7 cellular contexts compared by ENCODE assay signal in the genomic region with DNA sequence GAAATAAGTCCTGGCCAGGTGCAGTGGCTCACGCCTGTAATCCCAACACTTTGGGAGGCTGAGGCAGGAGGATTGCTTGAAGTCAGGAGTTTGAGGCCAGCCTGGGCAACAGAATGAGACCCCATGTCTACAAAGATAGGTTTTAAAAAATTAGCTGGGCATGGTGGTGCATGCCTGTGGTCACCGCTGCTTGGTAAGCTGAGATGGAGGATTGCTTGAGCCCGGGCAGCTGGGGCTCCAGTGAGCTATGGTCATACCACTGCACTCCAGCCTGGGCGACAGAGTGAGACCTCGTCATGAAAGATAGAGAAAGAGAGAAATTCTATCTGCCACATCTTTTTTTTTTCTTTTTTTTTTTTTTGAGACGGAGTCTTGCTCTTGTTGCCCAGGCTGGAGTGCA.
A peak's percentile ranks its signal among the peaks of the same experiment; 100 is the strongest.
DNase-seq lines count a peak whose midpoint lies in the region; ATAC-seq and TF ChIP-seq lines count a peak whose summit lies in the region.
"Not testable (repeated sequence)": the region's sequence is repeated elsewhere in the genome, so short reads cannot be mapped to it uniquely, and the experiment has no call there.

No MANE protein-coding gene starts in this region.

- WGBS in esophagus squamous epithelium, 2 donors, result 94 to 95% methylated on average over 5 to 6 of the region's 6 CpGs
- WGBS in psoas muscle, 3 donors, result 49 to 90% (median 80%) methylated on average over 5 to 6 of the region's 6 CpGs
- 90% methylated on average over 6 of the region's 6 CpGs for WGBS in suprapubic skin

- not testable (repeated sequence) for TF ChIP-seq CTCF in VCaP (conservative IDR thresholded peaks at IDR 0.05); esophagus squamous epithelium (IDR thresholded peaks at IDR 0.05); psoas muscle (IDR thresholded peaks at IDR 0.05); suprapubic skin (IDR thresholded peaks at IDR 0.05); upper lobe of right lung (IDR thresholded peaks at IDR 0.05)

- H3K27me3 ChIP-seq in esophagus squamous epithelium; muscle layer of duodenum (ENCODE audit: low read depth, low read length); psoas muscle (ENCODE audit: insufficient read depth in 3 of 3, low read length in 2 of 3); suprapubic skin; upper lobe of right lung: not testable (repeated sequence)

- H3K4me3 ChIP-seq in esophagus squamous epithelium; muscle layer of duodenum (ENCODE audit: low read depth in 1 of 2, low read length in 2 of 2); psoas muscle; suprapubic skin; upper lobe of right lung: not testable (repeated sequence)

- H3K27ac ChIP-seq in VCaP (peak overlapping the region; percentile 75; the same call in 1 of the 2 replicates), esophagus squamous epithelium (peak overlapping the region in 3 of 4 donors; percentile 11 to 77 (median 64)), muscle layer of duodenum (ENCODE audit: low read length) (peak overlapping the region; percentile 54), psoas muscle (peak overlapping the region; percentile 91), suprapubic skin (peak overlapping the region; percentile 22), upper lobe of right lung (peak overlapping the region; percentile 36)

- intact Hi-C loops in esophagus squamous epithelium (cut with DNase I); psoas muscle (cut with DNase I); upper lobe of right lung (cut with DNase I): not testable (repeated sequence)

- TF ChIP-seq POLR2A in esophagus squamous epithelium (IDR thresholded peaks at IDR 0.05); suprapubic skin (IDR thresholded peaks at IDR 0.05): not testable (repeated sequence)

- H3K36me3 ChIP-seq in esophagus squamous epithelium; muscle layer of duodenum (ENCODE audit: control insufficient read depth in 1 of 2, insufficient read depth in 2 of 2, low read length in 2 of 2); psoas muscle (ENCODE audit: insufficient read depth in 1 of 2, low read depth in 1 of 2); suprapubic skin; upper lobe of right lung: not testable (repeated sequence)

- peak; percentile 16 to 63 (median 52) for ATAC-seq in psoas muscle
- not testable (repeated sequence) for ATAC-seq in upper lobe of right lung

- not testable (repeated sequence) for H3K9me3 ChIP-seq in esophagus squamous epithelium; muscle layer of duodenum (ENCODE audit: control insufficient read depth in 1 of 2, low read length in 2 of 2); psoas muscle; suprapubic skin; upper lobe of right lung

- TF ChIP-seq EP300 in suprapubic skin (IDR thresholded peaks at IDR 0.05), result not testable (repeated sequence)

- H3K4me1 ChIP-seq in esophagus squamous epithelium, result peaks cover 6 to 22% (median 7%) of the 10 kb centered on the region in 3 donors
- H3K4me1 ChIP-seq in muscle layer of duodenum (ENCODE audit: control insufficient read depth in 1 of 2, insufficient read depth in 2 of 2, low read length in 2 of 2), result not testable (repeated sequence)
- peaks cover 19% of the 10 kb centered on the region for H3K4me1 ChIP-seq in psoas muscle
- peaks cover 13% of the 10 kb centered on the region for H3K4me1 ChIP-seq in suprapubic skin
- peaks cover 13% of the 10 kb centered on the region for H3K4me1 ChIP-seq in upper lobe of right lung

- DNase-seq in LHCN-M2 (ENCODE audit: low read depth) (peak; percentile 37), psoas muscle (peak in 1 of 2 donors; percentile 27)
- not testable (repeated sequence) for DNase-seq in esophagus squamous epithelium (lab: John Stamatoyannopoulos, UW); suprapubic skin (ENCODE audit: low spot score in 2 of 2); upper lobe of right lung

Comparison
In these comparisons a context has a peak if more than half of its experiments do, and no peak if none do; other contexts are left out.
1. H3K27ac ChIP-seq: peak in every context shown above with its lines; median percentile 91 in psoas muscle; 75 in VCaP; 64 in esophagus squamous epithelium; 54 in muscle layer of duodenum; 36 in upper lobe of right lung; 22 in suprapubic skin.